Comparison of ENCODE assay signal across 17 cellular contexts in the genomic region with DNA sequence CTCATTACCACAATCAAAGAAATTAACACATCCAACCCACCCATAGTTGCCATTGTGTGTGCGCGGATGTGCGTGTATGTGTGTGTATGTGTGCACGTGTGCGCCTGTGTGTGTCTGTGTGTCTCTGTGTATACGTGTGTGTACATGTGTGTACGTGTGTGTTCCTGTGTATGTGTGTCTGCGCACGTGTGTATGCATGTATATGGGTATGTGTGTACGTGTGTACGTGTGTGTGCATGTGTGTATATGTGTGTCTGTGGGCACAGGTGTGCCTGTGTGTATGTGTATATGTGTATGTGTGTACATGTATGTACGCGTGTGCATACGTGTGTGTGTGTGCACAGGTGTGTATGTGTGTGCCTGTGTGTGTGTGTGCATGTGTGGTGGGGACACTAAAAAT. TPM values are rescaled to one million over a fixed set of nuclear protein-coding genes. Genes with fewer than 3 reads are reported as not detected.
"Had no signal": no experiment of that assay in that cellular context is flagged by ENCODE, and none has a peak within 500 bp of the region (broad histone marks: within the 10 kb centered on the region; RNA-seq: fewer than 3 reads in every experiment).

No MANE protein-coding gene starts in this region.

- H3K36me3 ChIP-seq: adrenal gland, breast epithelium, sigmoid colon had no signal

- H3K9me3 ChIP-seq: adrenal gland, breast epithelium, sigmoid colon had no signal

- H3K9me3 Mint-ChIP-seq: activated naive CD4-positive, alpha-beta T cell treated with anti-CD3 and anti-CD28 coated beads, Interleukin-2, amount 50 U/mL, for 72 hours; activated T-cell treated with anti-CD3 and anti-CD28 coated beads, Interleukin-2, amount 50 U/mL, for 72 hours; natural killer cell treated with Interleukin-12 subunit alpha and Interleukin-12 subunit beta and Interleukin-15 and Interleukin-18, amount 100 ng/mL, for 72 hours; stimulated activated effector memory CD8-positive, alpha-beta T cell treated with anti-CD3 and anti-CD28 coated beads, Interleukin-12 subunit alpha, Interleukin-12 subunit beta, amount 100 ng/mL, for 72 hours; T-helper 2 cell treated with Interferon-gamma antibody and Interleukin-4, amounts not matched to agents 5 μg/mL and 100 μg/mL, for 36 hours had no signal

- H3K27ac ChIP-seq: adrenal gland had no signal

- ATAC-seq: activated naive CD4-positive, alpha-beta T cell treated with anti-CD3 and anti-CD28 coated beads, Interleukin-2, amount 50 U/mL, for 72 hours; activated T-cell treated with anti-CD3 and anti-CD28 coated beads, Interleukin-2, amount 50 U/mL, for 72 hours; natural killer cell treated with Interleukin-12 subunit alpha and Interleukin-12 subunit beta and Interleukin-15 and Interleukin-18, amount 100 ng/mL, for 72 hours; stimulated activated effector memory CD8-positive, alpha-beta T cell treated with anti-CD3 and anti-CD28 coated beads, Interleukin-12 subunit alpha, Interleukin-12 subunit beta, amount 100 ng/mL, for 72 hours had no signal

- H3K27me3 ChIP-seq: adrenal gland, breast epithelium, sigmoid colon had no signal

- DNase-seq: activated CD4-positive, alpha-beta T cell treated with anti-CD3 and anti-CD28 coated beads, Interleukin-2, amount 50 U/mL, for 4 hours; activated gamma-delta T cell; activated T-cell treated with anti-CD3 and anti-CD28 coated beads, Interleukin-2, amount 50 U/mL, for 72 hours; cerebellar nuclear complex; cortex of kidney; sigmoid colon; stimulated activated CD4-positive, alpha-beta T cell treated with anti-CD3 and anti-CD28 coated beads, Interleukin-4, amount 100 ng/mL, for 24 hours had no signal

- H3K4me3 Mint-ChIP-seq: activated T-cell treated with anti-CD3 and anti-CD28 coated beads, Interleukin-2, amount 50 U/mL, for 72 hours; natural killer cell treated with Interleukin-12 subunit alpha and Interleukin-12 subunit beta and Interleukin-15 and Interleukin-18, amount 100 ng/mL, for 72 hours; stimulated activated effector memory CD8-positive, alpha-beta T cell treated with anti-CD3 and anti-CD28 coated beads, Interleukin-12 subunit alpha, Interleukin-12 subunit beta, amount 100 ng/mL, for 72 hours; T-helper 2 cell treated with Interferon-gamma antibody and Interleukin-4, amounts not matched to agents 5 μg/mL and 100 μg/mL, for 36 hours had no signal

- H3K4me3 ChIP-seq: adrenal gland, breast epithelium, sigmoid colon had no signal

- H3K4me1 ChIP-seq: breast epithelium had no signal

- FAIRE-seq: astrocyte, endometrium, TTC549 had no signal

- H3K27ac Mint-ChIP-seq: activated naive CD4-positive, alpha-beta T cell treated with anti-CD3 and anti-CD28 coated beads, Interleukin-2, amount 50 U/mL, for 72 hours; activated T-cell treated with anti-CD3 and anti-CD28 coated beads, Interleukin-2, amount 50 U/mL, for 72 hours; natural killer cell treated with Interleukin-12 subunit alpha and Interleukin-12 subunit beta and Interleukin-15 and Interleukin-18, amount 100 ng/mL, for 72 hours; stimulated activated effector memory CD8-positive, alpha-beta T cell treated with anti-CD3 and anti-CD28 coated beads, Interleukin-12 subunit alpha, Interleukin-12 subunit beta, amount 100 ng/mL, for 72 hours; T-helper 2 cell treated with Interferon-gamma antibody and Interleukin-4, amounts not matched to agents 5 μg/mL and 100 μg/mL, for 36 hours had no signal

- H3K36me3 Mint-ChIP-seq: activated naive CD4-positive, alpha-beta T cell treated with anti-CD3 and anti-CD28 coated beads, Interleukin-2, amount 50 U/mL, for 72 hours; natural killer cell treated with Interleukin-12 subunit alpha and Interleukin-12 subunit beta and Interleukin-15 and Interleukin-18, amount 100 ng/mL, for 72 hours; stimulated activated effector memory CD8-positive, alpha-beta T cell treated with anti-CD3 and anti-CD28 coated beads, Interleukin-12 subunit alpha, Interleukin-12 subunit beta, amount 100 ng/mL, for 72 hours had no signal

RNA-seq across cellular contexts. Expression of gene EGFR, which starts 48.9 kb away (rescaled TPM):
- total RNA-seq: activated CD8-positive, alpha-beta memory T cell treated with anti-CD3 and anti-CD28 coated beads for 36 hours; activated naive CD4-positive, alpha-beta T cell treated with anti-CD3 and anti-CD28 coated beads, Interleukin-2, amount 50 U/mL, for 72 hours; natural killer cell treated with Interleukin-12 subunit alpha and Interleukin-12 subunit beta and Interleukin-15 and Interleukin-18, amount 100 ng/mL, for 72 hours had no signal
